In genomic region chr16:593807-594206, GRCh38 we compare ENCODE assay signal across 15 cellular contexts. TPM values are rescaled to one million over a fixed set of nuclear protein-coding genes. Genes with fewer than 3 reads are reported as not detected.
DNase-seq lines count a peak whose midpoint lies in the region; TF ChIP-seq lines count a peak whose summit lies in the region.
"Had no signal": no experiment of that assay in that cellular context is flagged by ENCODE, and none has a peak within 500 bp of the region (broad histone marks: within the 10 kb centered on the region; RNA-seq: fewer than 3 reads in every experiment).

No MANE protein-coding gene starts in this region.

- H3K4me1 Mint-ChIP-seq in nephron = peaks cover 29% of the 10 kb centered on the region
- peaks cover 17% of the 10 kb centered on the region for H3K4me1 Mint-ChIP-seq in activated CD4-positive, alpha-beta T cell treated with anti-CD3 and anti-CD28 coated beads, Interleukin-2, amount 10 ng/mL, durations not matched to agents 7 days and 5 days

- no peaks in the 10 kb centered on the region for H3K9me2 ChIP-seq in Loucy (replicated peaks; ENCODE audit: low read depth, low read length)

- H3K9me3 Mint-ChIP-seq in nephron = no peaks in the 10 kb centered on the region
- no peaks in the 10 kb centered on the region for H3K9me3 Mint-ChIP-seq in activated CD4-positive, alpha-beta T cell treated with anti-CD3 and anti-CD28 coated beads, Interleukin-2, amount 10 ng/mL, durations not matched to agents 7 days and 5 days
- H3K9me3 Mint-ChIP-seq: activated naive CD4-positive, alpha-beta T cell treated with anti-CD3 and anti-CD28 coated beads, Interleukin-2, amount 50 U/mL, for 24 hours; central memory CD8-positive, alpha-beta T cell had no signal

- H3F3A ChIP-seq in Loucy (ENCODE audit: low read depth) = no peaks in the 10 kb centered on the region

- peak overlapping the region; percentile 56 to 90 (median 72) for H3K4me3 Mint-ChIP-seq in nephron
- H3K4me3 Mint-ChIP-seq in activated CD4-positive, alpha-beta T cell treated with anti-CD3 and anti-CD28 coated beads, Interleukin-2, amount 10 ng/mL, durations not matched to agents 7 days and 5 days = no peak overlapping the region
- H3K4me3 Mint-ChIP-seq: activated naive CD4-positive, alpha-beta T cell treated with anti-CD3 and anti-CD28 coated beads, Interleukin-2, amount 50 U/mL, for 24 hours; central memory CD8-positive, alpha-beta T cell had no signal

- H3K36me3 ChIP-seq in Loucy (ENCODE audit: insufficient read depth, low read length) (no peaks in the 10 kb centered on the region), thyroid gland (no peaks in the 10 kb centered on the region)

- intact Hi-C loops in thyroid gland (cut with DNase I) = loop anchor here (5.0 kb wide), 1 partner anchor 38 kb away; the partner anchor contains the start of gene WFIKKN1

- 38 to 73% methylated on average over 10 to 11 of the region's 16 CpGs for WGBS in thyroid gland, 2 donors

- peak overlapping the region; percentile 72 for H3K27ac ChIP-seq in cingulate gyrus (ENCODE audit: low read depth, low read length)
- peak overlapping the region in 2 of 3 donors; percentile 29 to 85 for H3K27ac ChIP-seq in thyroid gland

- POLR2A ChIA-PET in activated CD4-positive, alpha-beta T cell treated with anti-CD3 and anti-CD28 coated beads, Interleukin-2, amount 10 ng/mL, durations not matched to agents 7 days and 5 days (lab: Charles Lee) = no interaction called here

- peak overlapping the region; percentile 62 for H3K9ac ChIP-seq in Loucy (ENCODE audit: low read depth, low read length, poor library complexity, severe bottlenecking)

- H4K20me1 ChIP-seq in Loucy (ENCODE audit: insufficient read depth, low read length, poor library complexity, severe bottlenecking) = peaks cover 6% of the 10 kb centered on the region

- H3K9me3 ChIP-seq in Loucy (ENCODE audit: insufficient read depth, low read depth, low read length) (no peaks in the 10 kb centered on the region), thyroid gland (no peaks in the 10 kb centered on the region)

- peak overlapping the region; percentile 85 for H3K4me2 ChIP-seq in Loucy (ENCODE audit: low read depth, low read length, poor library complexity, severe bottlenecking)

- H3K27me3 ChIP-seq in Loucy (ENCODE audit: insufficient read depth, low read length, poor library complexity, severe bottlenecking) (no peaks in the 10 kb centered on the region), thyroid gland (no peaks in the 10 kb centered on the region)

- H3K4me1 ChIP-seq in Loucy (ENCODE audit: insufficient read depth, low read length, poor library complexity, severe bottlenecking) (peaks cover 25% of the 10 kb centered on the region), thyroid gland (peaks cover 40 to 47% of the 10 kb centered on the region in 2 donors)

- H3K36me3 Mint-ChIP-seq in nephron (ENCODE audit: low read depth) = peaks cover 25% of the 10 kb centered on the region
- no peaks in the 10 kb centered on the region for H3K36me3 Mint-ChIP-seq in activated CD4-positive, alpha-beta T cell treated with anti-CD3 and anti-CD28 coated beads, Interleukin-2, amount 10 ng/mL, durations not matched to agents 7 days and 5 days (ENCODE audit: low read depth)
- H3K36me3 Mint-ChIP-seq: activated naive CD4-positive, alpha-beta T cell treated with anti-CD3 and anti-CD28 coated beads, Interleukin-2, amount 50 U/mL, for 24 hours had no signal

- DNase-seq in thyroid gland = no peak
- no peak for DNase-seq in activated CD4-positive, alpha-beta T cell treated with anti-CD3 and anti-CD28 coated beads, Interleukin-2, amount 10 ng/mL, durations not matched to agents 7 days and 5 days
- DNase-seq in NCI-H345 (lab: John Stamatoyannopoulos, UW) = no peak
- DNase-seq in SKM-1 (lab: John Stamatoyannopoulos, UW; ENCODE audit: unreplicated experiment) = no peak
- DNase-seq: NCI-H524 treated with DMSO at 0.1 percent for 48 hours; Right ventricle myocardium superior; stimulated activated CD4-positive, alpha-beta T cell treated with anti-CD3 and anti-CD28 coated beads, Interleukin-4, amount 100 ng/mL, for 1 hour; stimulated activated naive CD4-positive, alpha-beta T cell treated with Interleukin-2 at 50 U/mL for 16 hours had no signal

- H2AFZ ChIP-seq in Loucy (ENCODE audit: low read length) = no peak overlapping the region

- CTCF ChIA-PET in activated CD4-positive, alpha-beta T cell treated with anti-CD3 and anti-CD28 coated beads, Interleukin-2, amount 10 ng/mL, durations not matched to agents 7 days and 5 days (lab: Charles Lee) = interaction anchor here (0.8 kb wide), 1 partner anchor 15 kb away, joined by 3 read pairs; no protein-coding TSS in a partner anchor

- H3K79me2 ChIP-seq in Loucy (ENCODE audit: insufficient read depth, low read length) = peaks cover 54% of the 10 kb centered on the region; the same call in 1 of the 2 replicates

- TF ChIP-seq POLR2A in thyroid gland (IDR thresholded peaks at IDR 0.05) = no peak

- H3K27me3 Mint-ChIP-seq in nephron (ENCODE audit: low read depth) = peaks cover 4% of the 10 kb centered on the region
- no peaks in the 10 kb centered on the region for H3K27me3 Mint-ChIP-seq in activated CD4-positive, alpha-beta T cell treated with anti-CD3 and anti-CD28 coated beads, Interleukin-2, amount 10 ng/mL, durations not matched to agents 7 days and 5 days
- H3K27me3 Mint-ChIP-seq: activated naive CD4-positive, alpha-beta T cell treated with anti-CD3 and anti-CD28 coated beads, Interleukin-2, amount 50 U/mL, for 24 hours; central memory CD8-positive, alpha-beta T cell had no signal

- TF ChIP-seq CTCF in Loucy (conservative IDR thresholded peaks at IDR 0.05; ENCODE audit: low read length) = no peak
- no peak for TF ChIP-seq CTCF in nephron (IDR thresholded peaks at IDR 0.05; ENCODE audit: unreplicated experiment in 3 of 3)
- peak in 1 of 6 experiments; percentile 18 for TF ChIP-seq CTCF in thyroid gland (IDR thresholded peaks at IDR 0.05)

- H3K4me3 ChIP-seq in Loucy (ENCODE audit: low read length, poor library complexity, severe bottlenecking) = no peak overlapping the region
- H3K4me3 ChIP-seq in thyroid gland (replicated peaks in 1 of 3) = no peak overlapping the region

- peak overlapping the region; percentile 55 to 90 (median 64) for H3K27ac Mint-ChIP-seq in nephron
- H3K27ac Mint-ChIP-seq in activated CD4-positive, alpha-beta T cell treated with anti-CD3 and anti-CD28 coated beads, Interleukin-2, amount 10 ng/mL, durations not matched to agents 7 days and 5 days = no peak overlapping the region
- H3K27ac Mint-ChIP-seq: activated naive CD4-positive, alpha-beta T cell treated with anti-CD3 and anti-CD28 coated beads, Interleukin-2, amount 50 U/mL, for 24 hours had no signal

RNA-seq across cellular contexts. Expression of gene RAB40C, which starts 3.9 kb away (rescaled TPM):
- 10 to 100 TPM; 17.7 to 24.4 (median 18.4) TPM for total RNA-seq in thyroid gland
- total RNA-seq in activated CD4-positive, alpha-beta T cell treated with anti-CD3 and anti-CD28 coated beads, Interleukin-2, amount 10 ng/mL, durations not matched to agents 7 days and 5 days = 10 to 100 TPM; 13.3 to 17.6 TPM

RNA-seq across cellular contexts. Expression of gene PIGQ, which starts 24.0 kb away (rescaled TPM):
- 100 to 1,000 TPM in 3 of 4 donors, 10 to 100 TPM in 1; 69.6 to 125 (median 108) TPM for total RNA-seq in thyroid gland
- total RNA-seq in activated CD4-positive, alpha-beta T cell treated with anti-CD3 and anti-CD28 coated beads, Interleukin-2, amount 10 ng/mL, durations not matched to agents 7 days and 5 days = 10 to 100 TPM; 44.5 to 46.1 TPM

RNA-seq across cellular contexts. Expression of gene NHLRC4, which starts 27.0 kb away (rescaled TPM):
- total RNA-seq in thyroid gland = under 1 TPM in 3 of 4 donors, not detected in 1; 0.63 to 0.81 (median 0.67) TPM
- total RNA-seq in activated CD4-positive, alpha-beta T cell treated with anti-CD3 and anti-CD28 coated beads, Interleukin-2, amount 10 ng/mL, durations not matched to agents 7 days and 5 days = 1 to 10 TPM; 1.9 to 2.7 TPM

RNA-seq across cellular contexts. Expression of gene PRR35, which starts 33.6 kb away (rescaled TPM):
- total RNA-seq in thyroid gland = not detected
- total RNA-seq in activated CD4-positive, alpha-beta T cell treated with anti-CD3 and anti-CD28 coated beads, Interleukin-2, amount 10 ng/mL, durations not matched to agents 7 days and 5 days = not detected
- total RNA-seq: H4, lung microvascular endothelial cell, Right ventricle myocardium superior had no signal

RNA-seq across cellular contexts. Expression of gene WFIKKN1, which starts 37.0 kb away (rescaled TPM):
- 1 to 10 TPM in 1 of 4 donors, under 1 TPM in 3; 0.13 to 1.8 (median 0.77) TPM for total RNA-seq in thyroid gland
- total RNA-seq in activated CD4-positive, alpha-beta T cell treated with anti-CD3 and anti-CD28 coated beads, Interleukin-2, amount 10 ng/mL, durations not matched to agents 7 days and 5 days = 1 to 10 TPM; 1.8 to 2.7 TPM
- total RNA-seq: H4 had no signal
